15 cellular contexts compared by ENCODE assay signal in genomic region chr4:153595894-153596601, GRCh38.
DNase-seq lines count a peak whose midpoint lies in the region; ATAC-seq and TF ChIP-seq lines count a peak whose summit lies in the region.
"Had no signal": no experiment of that assay in that cellular context is flagged by ENCODE, and none has a peak within 500 bp of the region (broad histone marks: within the 10 kb centered on the region; RNA-seq: fewer than 3 reads in every experiment).

No MANE protein-coding gene starts in this region.

- no peak overlapping the region for H3K4me3 Mint-ChIP-seq in activated CD4-positive, alpha-beta T cell treated with anti-CD3 and anti-CD28 coated beads for 36 hours
- no peak overlapping the region for H3K4me3 Mint-ChIP-seq in neural crest cell
- H3K4me3 Mint-ChIP-seq: type B pancreatic cell had no signal

- H3K4me1 Mint-ChIP-seq in activated CD4-positive, alpha-beta T cell treated with anti-CD3 and anti-CD28 coated beads for 36 hours, result peaks cover 11% of the 10 kb centered on the region
- H3K4me1 Mint-ChIP-seq in neural crest cell, result peaks cover 3% of the 10 kb centered on the region

- ATAC-seq in activated CD4-positive, alpha-beta T cell treated with anti-CD3 and anti-CD28 coated beads for 36 hours, result peak; percentile 92
- peak; percentile 65 for ATAC-seq in HG02870 (IDR thresholded peaks at IDR 0.05; ENCODE audit: unreplicated experiment)
- ATAC-seq: sciatic nerve had no signal

- DNase-seq in activated CD4-positive, alpha-beta T cell treated with anti-CD3 and anti-CD28 coated beads for 36 hours, result peak; percentile 30
- DNase-seq in activated CD4-positive, alpha-beta T cell treated with anti-CD3 and anti-CD28 coated beads, Interleukin-2, amount 50 U/mL, for 48 hours, result no peak
- DNase-seq in amniotic epithelial cell (ENCODE audit: low read depth) (peak; percentile 36), neural crest cell (ENCODE audit: low read depth, low spot score) (no peak), retina (no peak), Kasumi-1 (lab: John Stamatoyannopoulos, UW) (no peak), cerebellar cortex (ENCODE audit: low spot score) (no peak)
- DNase-seq: activated CD8-positive, alpha-beta memory T cell treated with anti-CD3 and anti-CD28 coated beads, Interleukin-2, amount 50 U/mL, for 4 hours; anterior cingulate cortex; NCI-H187; stimulated activated CD4-positive, alpha-beta T cell treated with anti-CD3 and anti-CD28 coated beads, Interleukin-4, amount 100 ng/mL, for 1 hour; stimulated activated CD8-positive, alpha-beta memory T cell treated with anti-CD3 and anti-CD28 coated beads, Interleukin-4, amount 100 ng/mL, for 48 hours had no signal

- peak overlapping the region; percentile 66 for H3K27ac Mint-ChIP-seq in activated CD4-positive, alpha-beta T cell treated with anti-CD3 and anti-CD28 coated beads for 36 hours
- peak overlapping the region; percentile 2 for H3K27ac Mint-ChIP-seq in neural crest cell (ENCODE audit: unreplicated experiment)
- H3K27ac Mint-ChIP-seq: type B pancreatic cell had no signal

- no peaks in the 10 kb centered on the region for H3K27me3 Mint-ChIP-seq in activated CD4-positive, alpha-beta T cell treated with anti-CD3 and anti-CD28 coated beads for 36 hours
- no peaks in the 10 kb centered on the region for H3K27me3 Mint-ChIP-seq in neural crest cell (ENCODE audit: low read depth)
- H3K27me3 Mint-ChIP-seq: type B pancreatic cell had no signal

- intact Hi-C loops in activated CD4-positive, alpha-beta T cell treated with anti-CD3 and anti-CD28 coated beads for 36 hours (cut with DNase I, micrococcal nuclease), result no loop called here

- peaks cover 44% of the 10 kb centered on the region for H3K36me3 Mint-ChIP-seq in activated CD4-positive, alpha-beta T cell treated with anti-CD3 and anti-CD28 coated beads for 36 hours (ENCODE audit: low read depth)
- H3K36me3 Mint-ChIP-seq in neural crest cell (ENCODE audit: low read depth), result peaks cover 17% of the 10 kb centered on the region

- POLR2A ChIA-PET in activated CD4-positive, alpha-beta T cell treated with anti-CD3 and anti-CD28 coated beads for 36 hours (lab: Charles Lee), result no interaction called here

- CTCF ChIA-PET in activated CD4-positive, alpha-beta T cell treated with anti-CD3 and anti-CD28 coated beads for 36 hours (lab: Charles Lee), result interaction anchor here (0.9 to 1.7 kb wide), 5 partner anchors 39 to 97 kb away, joined by 3 to 5 read pairs (median 3); no protein-coding TSS in a partner anchor

- no peak for TF ChIP-seq CTCF in neural crest cell (conservative IDR thresholded peaks at IDR 0.05)

- H3K9me3 Mint-ChIP-seq in activated CD4-positive, alpha-beta T cell treated with anti-CD3 and anti-CD28 coated beads for 36 hours (ENCODE audit: low read depth), result no peaks in the 10 kb centered on the region
- no peaks in the 10 kb centered on the region for H3K9me3 Mint-ChIP-seq in neural crest cell
- H3K9me3 Mint-ChIP-seq: type B pancreatic cell had no signal

Comparison
In these comparisons a context has a peak if more than half of its experiments do, and no peak if none do; other contexts are left out.
1. DNase-seq: peak in activated CD4-positive, alpha-beta T cell treated with anti-CD3 and anti-CD28 coated beads for 36 hours (single experiment) and amniotic epithelial cell (single experiment); none in activated CD4-positive, alpha-beta T cell treated with anti-CD3 and anti-CD28 coated beads, Interleukin-2, amount 50 U/mL, for 48 hours (0 of 2), neural crest cell (single experiment), retina (single experiment), Kasumi-1 (0 of 2) and cerebellar cortex (single experiment).